In the genomic region with DNA sequence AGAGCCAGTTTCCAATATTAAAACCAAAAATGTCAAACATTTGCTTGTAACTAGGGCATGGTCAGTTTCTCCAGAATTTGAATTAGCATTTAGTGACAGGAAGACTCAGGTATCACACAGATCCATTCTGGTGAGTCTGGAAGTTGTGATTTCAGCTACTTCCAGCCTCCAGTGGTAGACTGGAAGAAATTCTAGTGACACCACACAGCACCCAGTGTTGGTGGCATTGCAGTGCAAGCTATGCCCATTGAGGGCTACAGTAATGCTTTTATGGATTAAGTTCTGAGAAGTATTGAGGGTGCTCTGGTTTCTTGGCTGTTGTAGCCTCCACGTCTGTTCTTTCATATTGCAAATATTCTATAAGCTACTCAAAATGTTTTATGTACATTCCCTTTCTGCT, we compare ENCODE assay signal across 9 cellular contexts. TPM values are rescaled to one million over a fixed set of nuclear protein-coding genes. Genes with fewer than 3 reads are reported as not detected.
"Had no signal": no experiment of that assay in that cellular context is flagged by ENCODE, and none has a peak within 500 bp of the region (broad histone marks: within the 10 kb centered on the region; RNA-seq: fewer than 3 reads in every experiment).

No MANE protein-coding gene starts in this region.

- FAIRE-seq: K562 had no signal

- H2AFZ ChIP-seq: GM23338 had no signal

- ATAC-seq: GM23338, K562 had no signal

- H3K4me2 ChIP-seq: GM23338 had no signal

- H3K4me3 ChIP-seq: GM23338, HAP-1, K562 had no signal

- H3K36me3 ChIP-seq: HAP-1 had no signal

- DNase-seq: H7, IMR-90, KG1 had no signal

- H3K4me1 ChIP-seq: HAP-1 had no signal

- H3K27ac ChIP-seq: HL-60 had no signal

- H3K9me3 ChIP-seq: HAP-1 had no signal

RNA-seq across cellular contexts. Expression of a gene that starts 31.4 kb away (rescaled TPM):
- total RNA-seq: GM23338, H4, H7, HT1080, IMR-90, K562 had no signal
- polyA plus RNA-seq: GM23338, IMR-90, K562 had no signal

RNA-seq across cellular contexts. Expression of a gene that starts 49.0 kb away (rescaled TPM):
- total RNA-seq: GM23338, H4, H7, HT1080, IMR-90, K562 had no signal
- polyA plus RNA-seq: GM23338, IMR-90, K562 had no signal
